In the genomic region with DNA sequence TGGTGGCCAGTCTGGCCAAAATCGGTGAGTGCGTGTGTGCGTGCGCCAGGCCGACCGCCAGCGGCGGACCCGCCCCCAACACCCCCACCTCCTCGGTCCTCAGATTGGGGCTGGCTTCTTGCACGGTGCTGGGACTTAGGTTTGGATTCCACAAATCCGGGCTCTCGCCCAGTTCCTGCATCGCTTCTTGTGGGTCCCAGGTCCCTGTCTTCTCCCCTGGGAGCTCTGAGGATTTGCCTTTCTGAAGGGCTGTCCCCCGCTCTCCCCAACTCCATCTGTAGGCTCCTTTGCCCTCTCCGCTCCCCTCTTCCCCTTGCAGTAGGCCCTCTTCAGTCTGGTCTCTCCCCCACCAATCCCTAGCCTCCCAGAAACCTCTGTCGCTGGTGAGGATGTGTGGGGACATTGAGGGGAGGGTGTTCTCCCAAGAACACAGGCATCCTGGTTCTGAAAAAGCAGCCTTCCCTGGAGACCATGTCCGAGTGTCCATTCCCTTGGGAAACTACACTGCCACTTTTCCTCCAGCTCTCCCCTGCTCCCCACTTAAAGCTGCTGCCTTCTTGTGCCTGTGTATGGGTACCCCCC, we compare ENCODE assay signal across 9 cellular contexts. TPM values are rescaled to one million over a fixed set of nuclear protein-coding genes. Genes with fewer than 3 reads are reported as not detected.
DNase-seq lines count a peak whose midpoint lies in the region; TF ChIP-seq lines count a peak whose summit lies in the region.
"Had no signal": no experiment of that assay in that cellular context is flagged by ENCODE, and none has a peak within 500 bp of the region (broad histone marks: within the 10 kb centered on the region; RNA-seq: fewer than 3 reads in every experiment).

No MANE protein-coding gene starts in this region.

- POLR2A ChIA-PET in AG04449 (lab: Yijun Ruan, JAX) = interaction anchor here (0.6 to 2.6 kb wide), 4 partner anchors 11 to 163 kb away, joined by 3 to 12 read pairs (median 5); a partner anchor contains a TSS

- peak overlapping the region; percentile 89 for H3K4me3 Mint-ChIP-seq in HFFc6

- H3K36me3 Mint-ChIP-seq in HFFc6 (ENCODE audit: low read depth) = no peaks in the 10 kb centered on the region; the same call in 1 of the 2 replicates

- peak overlapping the region; percentile 77 for H3K27ac Mint-ChIP-seq in HFFc6

- peak overlapping the region in 1 of 2 donors; percentile 46 for H3K9ac ChIP-seq in mucosa of rectum (ENCODE audit: low read depth in 1 of 2, low read length in 2 of 2)

- H3K9me3 ChIP-seq in breast epithelium (no peaks in the 10 kb centered on the region), mucosa of rectum (ENCODE audit: control insufficient read depth in 2 of 2, low read length in 2 of 2) (no peaks in the 10 kb centered on the region)

- H3K27ac ChIP-seq in breast epithelium = no peak overlapping the region
- no peak overlapping the region for H3K27ac ChIP-seq in mucosa of rectum (ENCODE audit: low read depth in 2 of 2, low read length in 2 of 2)

- no peaks in the 10 kb centered on the region for H3K9me3 Mint-ChIP-seq in HFFc6

- H3K4me1 ChIP-seq in breast epithelium = peaks cover 12 to 15% of the 10 kb centered on the region in 2 donors
- H3K4me1 ChIP-seq in mucosa of rectum (ENCODE audit: control insufficient read depth in 2 of 2, insufficient read depth in 2 of 2, low read length in 2 of 2) = peaks cover 29 to 33% of the 10 kb centered on the region in 2 donors

- H3K36me3 ChIP-seq in breast epithelium (no peaks in the 10 kb centered on the region), mucosa of rectum (ENCODE audit: control insufficient read depth in 2 of 2, insufficient read depth in 2 of 2, low read length in 2 of 2) (no peaks in the 10 kb centered on the region)

- no peak for TF ChIP-seq POLR2A in breast epithelium (IDR thresholded peaks at IDR 0.05)

- DNase-seq in AG04449 (ENCODE audit: low read depth, low spot score) (no peak), HFFc6 (no peak), breast epithelium (ENCODE audit: low spot score in 2 of 2) (no peak), KBM-7 (no peak), islet precursor cell (no peak), 8988T (no peak), iPS-NIHi11 (ENCODE audit: low spot score) (no peak)
- DNase-seq: NCI-H748 treated with DMSO at 0.1 percent for 48 hours had no signal

- H3K4me1 Mint-ChIP-seq in HFFc6 (ENCODE audit: low read depth) = peaks cover 42% of the 10 kb centered on the region

- no peak for TF ChIP-seq CTCF in AG04449 (IDR thresholded peaks at IDR 0.05; ENCODE audit: insufficient read depth, low read length, missing control alignments)
- no peak for TF ChIP-seq CTCF in HFFc6 (IDR thresholded peaks at IDR 0.05)
- TF ChIP-seq CTCF in breast epithelium (IDR thresholded peaks at IDR 0.05) = no peak

- intact Hi-C loops in breast epithelium (cut with DNase I; ENCODE audit: low total_unique reads) = no loop called here

- peak overlapping the region; percentile 66 for H3K4me3 ChIP-seq in AG04449 (ENCODE audit: low read depth, low read length)
- peak overlapping the region; percentile 69 to 91 (median 78) for H3K4me3 ChIP-seq in breast epithelium
- H3K4me3 ChIP-seq in mucosa of rectum (ENCODE audit: low read length in 2 of 2) = peak overlapping the region; percentile 44 to 45

- in situ Hi-C loops in KBM-7 (cut with MboI; ENCODE audit: low pct_unique_long_range_greater_than_20kb, low sequenced_read_pairs) = no loop called here

- CTCF ChIA-PET in AG04449 (lab: Yijun Ruan, JAX) = interaction anchor here (0.7 to 6.1 kb wide), 12 partner anchors 11 to 198 kb away, joined by 3 to 48 read pairs (median 3); a partner anchor contains a TSS

- no peaks in the 10 kb centered on the region for H3K27me3 ChIP-seq in breast epithelium
- H3K27me3 ChIP-seq in mucosa of rectum (ENCODE audit: control insufficient read depth in 2 of 2, insufficient read depth in 2 of 2, low read length in 2 of 2) = peaks cover 18 to 24% of the 10 kb centered on the region in 2 donors

- H3K27me3 Mint-ChIP-seq in HFFc6 (ENCODE audit: insufficient read depth) = peaks cover 2% of the 10 kb centered on the region

RNA-seq across cellular contexts. Expression of a gene that starts 0.5 kb away (rescaled TPM):
- 1 to 10 TPM; 3.3 to 4.2 (median 3.7) TPM for total RNA-seq in HFFc6 (2021; fragmentation: NEBNext Ultra II Directional; extraction: Animal tissue kit (Norgen Biotek cat#: 25700))
- 1 to 10 TPM in 2 of 3 donors, under 1 TPM in 1; 0.96 to 2.3 (median 1.3) TPM for total RNA-seq in breast epithelium

RNA-seq across cellular contexts. Expression of a gene that starts 2.0 kb away (rescaled TPM):
- total RNA-seq in HFFc6 (2021; fragmentation: NEBNext Ultra II Directional; extraction: Animal tissue kit (Norgen Biotek cat#: 25700)) = 10 to 100 TPM; 46.3 to 55.9 (median 51.1) TPM
- total RNA-seq in breast epithelium = 10 to 100 TPM; 19.3 to 25.9 (median 22.6) TPM

RNA-seq across cellular contexts. Expression of a gene that starts 22.3 kb away (rescaled TPM):
- total RNA-seq in HFFc6 (2021; fragmentation: NEBNext Ultra II Directional; extraction: Animal tissue kit (Norgen Biotek cat#: 25700)) = 10 to 100 TPM; 50.9 to 67.8 (median 58.4) TPM
- total RNA-seq in breast epithelium = 10 to 100 TPM; 35.2 to 46.2 (median 44.2) TPM

RNA-seq across cellular contexts. Expression of a gene that starts 30.1 kb away (rescaled TPM):
- total RNA-seq in HFFc6 (2021; fragmentation: NEBNext Ultra II Directional; extraction: Animal tissue kit (Norgen Biotek cat#: 25700)) = 10 to 100 TPM in 5 of 6 experiments, 1 to 10 TPM in 1; 8.6 to 14.1 (median 13.0) TPM
- 10 to 100 TPM; 15.0 to 26.2 (median 19.8) TPM for total RNA-seq in breast epithelium

RNA-seq across cellular contexts. Expression of a gene that starts 50.3 kb away (rescaled TPM):
- 1 to 10 TPM in 3 of 6 experiments, under 1 TPM in 3; 0.79 to 1.3 (median 1.1) TPM for total RNA-seq in HFFc6 (2021; fragmentation: NEBNext Ultra II Directional; extraction: Animal tissue kit (Norgen Biotek cat#: 25700))
- 10 to 100 TPM in 2 of 3 donors, 1 to 10 TPM in 1; 1.1 to 35.0 (median 19.7) TPM for total RNA-seq in breast epithelium
